19 cellular contexts compared by ENCODE assay signal in genomic region chr2:125526093-125526492, GRCh38.
DNase-seq lines count a peak whose midpoint lies in the region; ATAC-seq and TF ChIP-seq lines count a peak whose summit lies in the region.
"Had no signal": no experiment of that assay in that cellular context is flagged by ENCODE, and none has a peak within 500 bp of the region (broad histone marks: within the 10 kb centered on the region; RNA-seq: fewer than 3 reads in every experiment).

No MANE protein-coding gene starts in this region.

- no peak for TF ChIP-seq EP300 in upper lobe of left lung (IDR thresholded peaks at IDR 0.05)

- no peaks in the 10 kb centered on the region; the same call in none of the 2 replicates for H3K9me3 ChIP-seq in NT2/D1 (ENCODE audit: insufficient read depth, low read length)
- no peaks in the 10 kb centered on the region for H3K9me3 ChIP-seq in upper lobe of left lung
- H3K9me3 ChIP-seq: BLaER1 treated with 17β-estradiol and CSF1 and Interleukin-3, amounts not matched to agents 10 nM and 100 nM had no signal

- ATAC-seq in upper lobe of left lung (ENCODE audit: low FRiP score in 2 of 2) (no peak), GM18505 (IDR thresholded peaks at IDR 0.05; ENCODE audit: unreplicated experiment) (no peak)
- ATAC-seq: CD8-positive, alpha-beta T cell; HCT116; K562 had no signal

- H3K4me1 ChIP-seq in NT2/D1 (ENCODE audit: insufficient read depth, insufficient read length), result no peaks in the 10 kb centered on the region
- no peaks in the 10 kb centered on the region for H3K4me1 ChIP-seq in upper lobe of left lung
- H3K4me1 ChIP-seq: BLaER1 treated with 17β-estradiol and CSF1 and Interleukin-3, amounts not matched to agents 10 nM and 100 nM had no signal

- H3K36me3 ChIP-seq in NT2/D1 (ENCODE audit: insufficient read depth, insufficient read length, low read length) (no peaks in the 10 kb centered on the region), upper lobe of left lung (no peaks in the 10 kb centered on the region)
- H3K36me3 ChIP-seq: BLaER1 treated with 17β-estradiol and CSF1 and Interleukin-3, amounts not matched to agents 10 nM and 100 nM had no signal

- TF ChIP-seq POLR2A in upper lobe of left lung (IDR thresholded peaks at IDR 0.05), result no peak
- TF ChIP-seq POLR2A in GM18505 (IDR thresholded peaks at IDR 0.05; ENCODE audit: borderline replicate concordance, extremely low read depth, insufficient read depth, insufficient read length), result no peak

- H3K27me3 ChIP-seq in NT2/D1 (ENCODE audit: insufficient read depth, insufficient read length) (no peaks in the 10 kb centered on the region), upper lobe of left lung (no peaks in the 10 kb centered on the region)
- H3K27me3 ChIP-seq: BLaER1 treated with 17β-estradiol and CSF1 and Interleukin-3, amounts not matched to agents 10 nM and 100 nM had no signal

- DNase-seq in ELF-1 (ENCODE audit: low read depth, low spot score), result peak; percentile 1
- DNase-seq in NT2/D1 (ENCODE audit: low read depth, low spot score), result peak; percentile 15
- DNase-seq in fibroblast of pulmonary artery (ENCODE audit: low read depth), result peak; percentile 0
- peak; percentile 52 for DNase-seq in islet precursor cell
- no peak for DNase-seq in upper lobe of left lung
- DNase-seq in activated CD4-positive, alpha-beta T cell treated with anti-CD3 and anti-CD28 coated beads for 48 hours, result no peak
- DNase-seq in SHP77 (lab: John Stamatoyannopoulos, UW), result no peak
- DNase-seq: CD8-positive, alpha-beta T cell; DMS 273 treated with DMSO at 0.1 percent for 48 hours; DMS53; DND-41; EL; HFFc6; IMR-90 had no signal

- H3K27ac ChIP-seq in upper lobe of left lung, result no peak overlapping the region
- H3K27ac ChIP-seq: BLaER1 treated with 17β-estradiol and CSF1 and Interleukin-3, amounts not matched to agents 10 nM and 100 nM; HL-60 had no signal

- no peak for TF ChIP-seq CTCF in fibroblast of pulmonary artery (IDR thresholded peaks at IDR 0.05; ENCODE audit: low read length, missing control alignments)
- no peak for TF ChIP-seq CTCF in upper lobe of left lung (IDR thresholded peaks at IDR 0.05)

- 53 to 55% methylated on average over 5 of the region's 5 CpGs for WGBS in upper lobe of left lung, 2 donors

- H3K4me3 ChIP-seq in NT2/D1 (ENCODE audit: insufficient read length, low read depth) (no peak overlapping the region), fibroblast of pulmonary artery (replicated peaks; ENCODE audit: low read depth, low read length) (no peak overlapping the region), upper lobe of left lung (no peak overlapping the region)
- H3K4me3 ChIP-seq: BLaER1 treated with 17β-estradiol and CSF1 and Interleukin-3, amounts not matched to agents 10 nM and 100 nM; K562 had no signal

- H3K9ac ChIP-seq in NT2/D1 (ENCODE audit: insufficient read length, low read depth), result no peak overlapping the region
- H3K9ac ChIP-seq: BLaER1 treated with 17β-estradiol and CSF1 and Interleukin-3, amounts not matched to agents 10 nM and 100 nM had no signal

Comparison
In these comparisons a context has a peak if more than half of its experiments do, and no peak if none do; other contexts are left out.
1. DNase-seq: peak in ELF-1 (single experiment), NT2/D1 (single experiment), fibroblast of pulmonary artery (single experiment) and islet precursor cell (single experiment); none in upper lobe of left lung (0 of 2), activated CD4-positive, alpha-beta T cell treated with anti-CD3 and anti-CD28 coated beads for 48 hours (single experiment) and SHP77 (0 of 2).